In the genomic region with DNA sequence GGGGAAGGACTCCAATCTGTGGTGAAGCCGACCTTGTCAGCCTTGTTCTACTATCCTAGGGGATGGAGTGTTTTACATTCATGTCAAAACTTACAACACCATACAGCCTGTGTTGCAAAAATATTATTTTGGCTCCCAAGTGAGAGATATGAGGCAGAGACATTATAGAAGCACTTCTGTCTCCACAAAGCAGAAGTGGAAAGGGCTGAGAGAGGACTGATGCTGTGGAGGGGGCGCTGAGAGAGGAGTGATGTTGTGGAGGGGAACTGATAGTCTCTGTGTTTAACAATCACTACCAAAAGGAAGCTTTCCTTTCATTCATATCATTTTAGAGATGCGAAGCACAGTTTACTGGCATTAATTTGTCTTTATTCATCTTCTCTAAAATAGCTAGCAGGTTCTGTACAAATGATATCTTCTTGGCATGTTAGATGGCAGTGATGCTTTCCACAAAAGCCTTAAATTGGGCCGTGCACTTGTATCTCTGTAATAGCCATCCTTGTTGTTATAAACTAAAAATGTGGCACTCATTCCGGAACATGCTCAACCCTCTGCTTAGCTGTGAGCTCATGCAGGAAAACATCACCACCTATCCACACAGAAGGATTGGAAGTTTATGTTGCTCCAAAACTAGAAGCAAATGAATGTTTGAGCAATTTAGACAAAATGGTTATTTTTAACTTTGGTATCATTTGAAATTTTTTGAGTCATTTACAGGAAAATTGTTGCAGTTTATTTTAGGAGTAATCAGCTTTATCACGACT, we compare ENCODE assay signal across 27 cellular contexts.
"Had no signal": no experiment of that assay in that cellular context is flagged by ENCODE, and none has a peak within 500 bp of the region (broad histone marks: within the 10 kb centered on the region; RNA-seq: fewer than 3 reads in every experiment).

No MANE protein-coding gene starts in this region.

- H3K27ac ChIP-seq: ascending aorta, cardiac muscle cell, colonic mucosa, gastroesophageal sphincter, suprapubic skin, tibial artery, upper lobe of right lung had no signal

- FAIRE-seq: keratinocyte had no signal

- DNase-seq: activated CD4-positive, alpha-beta T cell treated with anti-CD3 and anti-CD28 coated beads for 4 hours; activated CD4-positive, alpha-beta T cell treated with anti-CD3 and anti-CD28 coated beads, Interleukin-2, amount 50 U/mL, for 4 hours; activated CD4-positive, CD25-positive, alpha-beta regulatory T cell; activated CD8-positive, alpha-beta memory T cell treated with anti-CD3 and anti-CD28 coated beads for 24 hours; activated effector memory CD4-positive, alpha-beta T cell treated with Interleukin-2 at 50 U/mL for 16 hours; activated naive CD4-positive, alpha-beta T cell treated with anti-CD3 and anti-CD28 coated beads for 36 hours; activated naive CD8-positive, alpha-beta T cell treated with anti-CD3 and anti-CD28 coated beads, Interleukin-2, amount 10 ng/mL, durations not matched to agents 7 days and 5 days; cerebellar nuclear complex; colonic mucosa; effector CD8-positive, alpha-beta T cell; hippocampal formation; left cardiac atrium; left ventricle myocardium superior; naive thymus-derived CD8-positive, alpha-beta T cell; nucleus accumbens; posterior cingulate gyrus; right cardiac atrium; stimulated activated CD4-positive, alpha-beta T cell treated with anti-CD3 and anti-CD28 coated beads, Interleukin-15, amount 100 ng/mL, for 24 hours; stimulated activated CD4-positive, alpha-beta T cell treated with anti-CD3 and anti-CD28 coated beads, Interleukin-2, amount 100 ng/mL, for 24 hours; stimulated activated naive CD4-positive, alpha-beta T cell; tibial artery; upper lobe of right lung had no signal

- H3K27me3 ChIP-seq: ascending aorta, cardiac muscle cell, colonic mucosa, gastroesophageal sphincter, suprapubic skin, tibial artery, upper lobe of right lung had no signal

- H3K4me3 ChIP-seq: ascending aorta, cardiac muscle cell, colonic mucosa, gastroesophageal sphincter, suprapubic skin, tibial artery, upper lobe of right lung had no signal

- H3K36me3 ChIP-seq: ascending aorta, cardiac muscle cell, colonic mucosa, gastroesophageal sphincter, suprapubic skin, tibial artery, upper lobe of right lung had no signal

- H3K4me1 ChIP-seq: ascending aorta, colonic mucosa, gastroesophageal sphincter, suprapubic skin, tibial artery, upper lobe of right lung had no signal

- H3K9me3 ChIP-seq: ascending aorta, colonic mucosa, gastroesophageal sphincter, suprapubic skin, tibial artery, upper lobe of right lung had no signal

- ATAC-seq: gastroesophageal sphincter; left ventricle myocardium superior; naive thymus-derived CD8-positive, alpha-beta T cell; right cardiac atrium; upper lobe of right lung had no signal
